In genomic region chr12:117119592-117120198, GRCh38 we compare ENCODE assay signal across 8 cellular contexts. TPM values are rescaled to one million over a fixed set of nuclear protein-coding genes. Genes with fewer than 3 reads are reported as not detected.
DNase-seq lines count a peak whose midpoint lies in the region; ATAC-seq and TF ChIP-seq lines count a peak whose summit lies in the region.

No MANE protein-coding gene starts in this region.

- peak; percentile 79 for TF ChIP-seq CTCF in GM12864 (IDR thresholded peaks at IDR 0.05; ENCODE audit: low read depth, low read length, missing control alignments)
- peak; percentile 74 for TF ChIP-seq CTCF in left ventricle myocardium inferior (IDR thresholded peaks at IDR 0.05; ENCODE audit: borderline replicate concordance)

- intact Hi-C loops in left ventricle myocardium inferior (cut with micrococcal nuclease): loop anchor here (10.0 kb wide), 1 partner anchor 95 kb away; no protein-coding TSS in a partner anchor

- in situ Hi-C loops in ACHN (cut with HindIII; ENCODE audit: low pct_ligation_motif_present, low pct_unique_long_range_greater_than_20kb, low sequenced_read_pairs): no loop called here

- ATAC-seq in stimulated activated naive CD8-positive, alpha-beta T cell treated with anti-CD3 and anti-CD28 coated beads, Interleukin-15, Interleukin-2, amounts not matched to agents 100 U/mL and 50 U/mL, for 24 hours: peak; percentile 65
- ATAC-seq in GM18511 (IDR thresholded peaks at IDR 0.05; ENCODE audit: unreplicated experiment) (no peak), HG03039 (IDR thresholded peaks at IDR 0.05; ENCODE audit: unreplicated experiment) (no peak)

- peak; percentile 63 for DNase-seq in ACHN
- no peak for DNase-seq in GM12864 (ENCODE audit: low read depth)
- peak; percentile 82 for DNase-seq in NCI-H2107 treated with DMSO at 0.1 percent for 48 hours (lab: John Stamatoyannopoulos, UW; ENCODE audit: unreplicated experiment)
- DNase-seq in activated CD8-positive, alpha-beta memory T cell treated with anti-CD3 and anti-CD28 coated beads, Interleukin-2, amount 50 U/mL, for 4 hours: peak; percentile 24
- peak; percentile 31 for DNase-seq in left ventricle myocardium inferior
- DNase-seq in stimulated activated naive CD8-positive, alpha-beta T cell treated with anti-CD3 and anti-CD28 coated beads, Interleukin-15, Interleukin-2, amounts not matched to agents 100 U/mL and 50 U/mL, for 24 hours: peak; percentile 34

- no peaks in the 10 kb centered on the region for H3K27me3 ChIP-seq in left ventricle myocardium inferior (ENCODE audit: low read depth)

- H3K9me3 ChIP-seq in left ventricle myocardium inferior (replicated peaks): no peaks in the 10 kb centered on the region

- no peaks in the 10 kb centered on the region for H3K36me3 ChIP-seq in left ventricle myocardium inferior

- peaks cover 36% of the 10 kb centered on the region for H3K4me1 ChIP-seq in left ventricle myocardium inferior

- H3K27ac ChIP-seq in left ventricle myocardium inferior (replicated peaks): peak overlapping the region; percentile 62

- H3K4me3 ChIP-seq in GM12864 (ENCODE audit: low read depth, low read length) (no peak overlapping the region), left ventricle myocardium inferior (no peak overlapping the region)

RNA-seq across cellular contexts. Expression of gene TESC, which starts 20.5 kb away (rescaled TPM):
- 92.1 TPM for total RNA-seq in left ventricle myocardium inferior
